1 cellular context compared by ENCODE assay signal in the genomic region with DNA sequence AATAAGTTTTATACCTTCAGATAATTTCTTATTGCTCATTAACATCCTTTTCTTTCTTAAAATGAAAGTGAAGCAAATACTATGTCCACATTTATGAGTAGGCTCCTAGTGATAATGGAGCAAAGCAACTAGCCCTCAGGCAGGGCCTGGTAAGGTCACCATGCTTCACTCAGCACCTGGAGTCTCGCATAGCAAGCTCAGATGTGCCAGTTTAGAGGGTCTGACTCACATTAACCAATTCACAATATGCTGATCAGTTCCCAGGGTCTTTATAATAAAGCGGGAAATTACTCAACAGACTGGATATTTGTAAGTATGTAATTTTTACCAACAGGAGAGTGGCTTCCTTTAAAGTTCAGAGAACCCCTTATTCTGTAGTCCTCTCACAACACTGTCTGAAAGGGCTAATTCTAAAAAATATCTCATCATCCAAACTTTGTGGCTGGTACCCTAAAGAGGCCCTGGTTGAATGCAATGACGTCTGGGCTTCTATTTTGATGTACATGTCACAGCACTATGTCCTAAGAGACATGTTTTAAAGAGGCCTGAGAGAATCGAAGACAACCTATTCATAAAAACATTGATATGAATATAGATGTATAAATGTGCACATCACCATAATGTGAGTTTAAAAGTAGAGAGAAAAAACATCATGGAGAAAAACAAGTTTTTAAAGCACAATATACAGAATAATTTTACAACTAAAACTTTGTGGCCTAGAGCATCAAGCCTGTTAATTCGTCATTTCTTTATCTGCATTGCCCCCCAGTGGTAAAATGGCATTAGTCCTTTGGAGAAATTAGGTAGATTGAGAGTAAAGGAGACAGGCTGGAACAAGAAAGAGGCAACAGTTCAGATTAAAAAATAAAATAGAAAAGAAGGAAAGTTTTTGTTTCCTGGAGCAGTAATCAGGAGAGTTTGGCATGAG.
TF ChIP-seq lines count a peak whose summit lies in the region.

No MANE protein-coding gene starts in this region.

TF ChIP-seq in GM23338, 12 proteins besides CTCF, POLR2A, EP300 and RAD21 (continued from another document):
- TF ChIP-seq, protein P1, sequence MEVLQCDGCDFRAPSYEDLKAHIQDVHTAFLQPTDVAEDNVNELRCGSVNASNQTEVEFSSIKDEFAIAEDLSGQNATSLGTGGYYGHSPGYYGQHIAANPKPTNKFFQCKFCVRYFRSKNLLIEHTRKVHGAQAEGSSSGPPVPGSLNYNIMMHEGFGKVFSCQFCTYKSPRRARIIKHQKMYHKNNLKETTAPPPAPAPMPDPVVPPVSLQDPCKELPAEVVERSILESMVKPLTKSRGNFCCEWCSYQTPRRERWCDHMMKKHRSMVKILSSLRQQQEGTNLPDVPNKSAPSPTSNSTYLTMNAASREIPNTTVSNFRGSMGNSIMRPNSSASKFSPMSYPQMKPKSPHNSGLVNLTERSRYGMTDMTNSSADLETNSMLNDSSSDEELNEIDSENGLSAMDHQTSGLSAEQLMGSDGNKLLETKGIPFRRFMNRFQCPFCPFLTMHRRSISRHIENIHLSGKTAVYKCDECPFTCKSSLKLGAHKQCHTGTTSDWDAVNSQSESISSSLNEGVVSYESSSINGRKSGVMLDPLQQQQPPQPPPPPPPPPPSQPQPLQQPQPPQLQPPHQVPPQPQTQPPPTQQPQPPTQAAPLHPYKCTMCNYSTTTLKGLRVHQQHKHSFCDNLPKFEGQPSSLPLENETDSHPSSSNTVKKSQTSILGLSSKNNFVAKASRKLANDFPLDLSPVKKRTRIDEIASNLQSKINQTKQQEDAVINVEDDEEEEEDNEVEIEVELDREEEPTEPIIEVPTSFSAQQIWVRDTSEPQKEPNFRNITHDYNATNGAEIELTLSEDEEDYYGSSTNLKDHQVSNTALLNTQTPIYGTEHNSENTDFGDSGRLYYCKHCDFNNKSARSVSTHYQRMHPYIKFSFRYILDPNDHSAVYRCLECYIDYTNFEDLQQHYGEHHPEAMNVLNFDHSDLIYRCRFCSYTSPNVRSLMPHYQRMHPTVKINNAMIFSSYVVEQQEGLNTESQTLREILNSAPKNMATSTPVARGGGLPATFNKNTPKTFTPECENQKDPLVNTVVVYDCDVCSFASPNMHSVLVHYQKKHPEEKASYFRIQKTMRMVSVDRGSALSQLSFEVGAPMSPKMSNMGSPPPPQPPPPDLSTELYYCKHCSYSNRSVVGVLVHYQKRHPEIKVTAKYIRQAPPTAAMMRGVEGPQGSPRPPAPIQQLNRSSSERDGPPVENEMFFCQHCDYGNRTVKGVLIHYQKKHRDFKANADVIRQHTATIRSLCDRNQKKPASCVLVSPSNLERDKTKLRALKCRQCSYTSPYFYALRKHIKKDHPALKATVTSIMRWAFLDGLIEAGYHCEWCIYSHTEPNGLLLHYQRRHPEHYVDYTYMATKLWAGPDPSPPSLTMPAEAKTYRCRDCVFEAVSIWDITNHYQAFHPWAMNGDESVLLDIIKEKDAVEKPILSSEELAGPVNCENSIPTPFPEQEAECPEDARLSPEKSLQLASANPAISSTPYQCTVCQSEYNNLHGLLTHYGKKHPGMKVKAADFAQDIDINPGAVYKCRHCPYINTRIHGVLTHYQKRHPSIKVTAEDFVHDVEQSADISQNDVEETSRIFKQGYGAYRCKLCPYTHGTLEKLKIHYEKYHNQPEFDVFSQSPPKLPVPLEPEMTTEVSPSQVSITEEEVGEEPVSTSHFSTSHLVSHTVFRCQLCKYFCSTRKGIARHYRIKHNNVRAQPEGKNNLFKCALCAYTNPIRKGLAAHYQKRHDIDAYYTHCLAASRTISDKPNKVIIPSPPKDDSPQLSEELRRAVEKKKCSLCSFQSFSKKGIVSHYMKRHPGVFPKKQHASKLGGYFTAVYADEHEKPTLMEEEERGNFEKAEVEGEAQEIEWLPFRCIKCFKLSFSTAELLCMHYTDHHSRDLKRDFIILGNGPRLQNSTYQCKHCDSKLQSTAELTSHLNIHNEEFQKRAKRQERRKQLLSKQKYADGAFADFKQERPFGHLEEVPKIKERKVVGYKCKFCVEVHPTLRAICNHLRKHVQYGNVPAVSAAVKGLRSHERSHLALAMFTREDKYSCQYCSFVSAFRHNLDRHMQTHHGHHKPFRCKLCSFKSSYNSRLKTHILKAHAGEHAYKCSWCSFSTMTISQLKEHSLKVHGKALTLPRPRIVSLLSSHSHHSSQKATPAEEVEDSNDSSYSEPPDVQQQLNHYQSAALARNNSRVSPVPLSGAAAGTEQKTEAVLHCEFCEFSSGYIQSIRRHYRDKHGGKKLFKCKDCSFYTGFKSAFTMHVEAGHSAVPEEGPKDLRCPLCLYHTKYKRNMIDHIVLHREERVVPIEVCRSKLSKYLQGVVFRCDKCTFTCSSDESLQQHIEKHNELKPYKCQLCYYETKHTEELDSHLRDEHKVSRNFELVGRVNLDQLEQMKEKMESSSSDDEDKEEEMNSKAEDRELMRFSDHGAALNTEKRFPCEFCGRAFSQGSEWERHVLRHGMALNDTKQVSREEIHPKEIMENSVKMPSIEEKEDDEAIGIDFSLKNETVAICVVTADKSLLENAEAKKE (CRISPR knock-in tag; IDR thresholded peaks at IDR 0.05) = no peak
- TF ChIP-seq STAT1 (IDR thresholded peaks at IDR 0.05; ENCODE audit: unreplicated experiment) (no peak), CREB1 (CRISPR knock-in tag; IDR thresholded peaks at IDR 0.05; ENCODE audit: low read depth) (no peak), ZNF114 (CRISPR knock-in tag; IDR thresholded peaks at IDR 0.05) (no peak), EZH2 (IDR thresholded peaks at IDR 0.05; ENCODE audit: low read depth, unreplicated experiment) (no peak), REST (IDR thresholded peaks at IDR 0.05; ENCODE audit: unreplicated experiment) (no peak), EZH2phosphoT487 (IDR thresholded peaks at IDR 0.05; ENCODE audit: unreplicated experiment) (no peak)
